Comparison of ENCODE assay signal across 27 cellular contexts in genomic region chr4:160238790-160239189, GRCh38.
A peak's percentile ranks its signal among the peaks of the same experiment; 100 is the strongest.
DNase-seq lines count a peak whose midpoint lies in the region; ATAC-seq and TF ChIP-seq lines count a peak whose summit lies in the region.
"Had no signal": no experiment of that assay in that cellular context is flagged by ENCODE, and none has a peak within 500 bp of the region (broad histone marks: within the 10 kb centered on the region; RNA-seq: fewer than 3 reads in every experiment).

No MANE protein-coding gene starts in this region.

- no peak for ATAC-seq in IMR-90 (ENCODE audit: low read depth)
- no peak for ATAC-seq in GM19035 (IDR thresholded peaks at IDR 0.05; ENCODE audit: unreplicated experiment)
- ATAC-seq in activated T-cell treated with anti-CD3 and anti-CD28 coated beads, Interleukin-2, amount 50 U/mL, for 72 hours (replicated peaks in 1 of 2) = no peak
- ATAC-seq: PC-3, T-helper 17 cell had no signal

- H3K79me1 ChIP-seq in IMR-90 (ENCODE audit: low read depth in 1 of 2, low read length in 2 of 2) = no peaks in the 10 kb centered on the region

- no peak for TF ChIP-seq RAD21 in IMR-90 (IDR thresholded peaks at IDR 0.05; ENCODE audit: low read length)

- intact Hi-C loops in MCF 10A (cut with micrococcal nuclease) (no loop called here), breast epithelium (cut with DNase I; ENCODE audit: low total_unique reads) (no loop called here), IMR-90 (cut with micrococcal nuclease) (no loop called here)

- peaks cover 18% of the 10 kb centered on the region for H3K9me3 Mint-ChIP-seq in MCF 10A (ENCODE audit: unreplicated experiment)
- peaks cover 1 to 6% of the 10 kb centered on the region in 2 donors for H3K9me3 Mint-ChIP-seq in activated T-cell treated with anti-CD3 and anti-CD28 coated beads, Interleukin-2, amount 50 U/mL, for 72 hours

- H3K9me1 ChIP-seq in IMR-90 (ENCODE audit: insufficient read depth, low read length) = no peaks in the 10 kb centered on the region

- no peak overlapping the region for H4K91ac ChIP-seq in IMR-90 (ENCODE audit: insufficient read depth, low read depth, low read length)

- no peak overlapping the region for H2AK9ac ChIP-seq in IMR-90 (replicated peaks; ENCODE audit: low read depth, low read length, poor library complexity)

- no peak overlapping the region for H4K5ac ChIP-seq in IMR-90 (ENCODE audit: low read depth, low read length)

- H3K4me1 ChIP-seq in breast epithelium (no peaks in the 10 kb centered on the region), IMR-90 (ENCODE audit: control insufficient read depth, insufficient read depth, low read length) (no peaks in the 10 kb centered on the region)
- H3K4me1 ChIP-seq: BLaER1 treated with 17β-estradiol and CSF1 and Interleukin-3, amounts not matched to agents 10 nM and 100 nM had no signal

- H3K23ac ChIP-seq in IMR-90 (ENCODE audit: low read depth, low read length) = no peak overlapping the region

- TF ChIP-seq CTCF in MCF 10A (IDR thresholded peaks at IDR 0.05; ENCODE audit: unreplicated experiment) = no peak
- no peak for TF ChIP-seq CTCF in breast epithelium (IDR thresholded peaks at IDR 0.05)
- no peak for TF ChIP-seq CTCF in IMR-90 (conservative IDR thresholded peaks at IDR 0.05; ENCODE audit: low read depth, low read length)

- H3K4me2 ChIP-seq in IMR-90 (ENCODE audit: low read depth, low read length) = no peak overlapping the region
- H3K4me2 ChIP-seq: BLaER1 treated with 17β-estradiol and CSF1 and Interleukin-3, amounts not matched to agents 10 nM and 100 nM had no signal

- H3K27ac ChIP-seq in breast epithelium = no peak overlapping the region
- no peak overlapping the region for H3K27ac ChIP-seq in IMR-90 (ENCODE audit: insufficient read depth, low read length)
- H3K27ac ChIP-seq in SK-N-MC = peak overlapping the region; percentile 42; the same call in 1 of the 2 replicates
- H3K27ac ChIP-seq: BLaER1 treated with 17β-estradiol and CSF1 and Interleukin-3, amounts not matched to agents 10 nM and 100 nM had no signal

- no peak overlapping the region for H4K8ac ChIP-seq in IMR-90 (ENCODE audit: low read depth in 2 of 2, low read length in 2 of 2)

- H3K4me3 ChIP-seq in breast epithelium (no peak overlapping the region), IMR-90 (ENCODE audit: insufficient read depth, low read depth, low read length) (no peak overlapping the region), SK-N-MC (no peak overlapping the region), skeletal muscle cell (ENCODE audit: low read depth, low read length) (no peak overlapping the region)
- H3K4me3 ChIP-seq: BLaER1 treated with 17β-estradiol and CSF1 and Interleukin-3, amounts not matched to agents 10 nM and 100 nM had no signal

- no peaks in the 10 kb centered on the region for H3K27me3 Mint-ChIP-seq in MCF 10A (ENCODE audit: insufficient read depth, unreplicated experiment)
- H3K27me3 Mint-ChIP-seq in activated T-cell treated with anti-CD3 and anti-CD28 coated beads, Interleukin-2, amount 50 U/mL, for 72 hours (ENCODE audit: low read depth) = no peaks in the 10 kb centered on the region
- H3K27me3 Mint-ChIP-seq: CD4-positive, alpha-beta T cell; IgD-negative memory B cell; T-helper 17 cell had no signal

- CTCF ChIA-PET in MCF 10A (lab: Yijun Ruan, JAX) = interaction anchor here (0.7 kb wide), 1 partner anchor 155 kb away, joined by 4 read pairs; no protein-coding TSS in a partner anchor
- CTCF ChIA-PET in IMR-90 (lab: Yijun Ruan, JAX) = no interaction called here

- H2BK15ac ChIP-seq in IMR-90 (ENCODE audit: low read depth, low read length) = no peak overlapping the region

- DNase-seq in MCF 10A (ENCODE audit: unreplicated experiment) (peak; percentile 50), breast epithelium (ENCODE audit: low spot score in 2 of 2) (no peak), IMR-90 (no peak), SK-N-MC (ENCODE audit: low read depth, low spot score) (no peak), skeletal muscle cell (ENCODE audit: low read depth) (peak; percentile 0)
- no peak for DNase-seq in stimulated activated CD4-positive, alpha-beta T cell treated with anti-CD3 and anti-CD28 coated beads, Interleukin-4, amount 100 ng/mL, for 1 hour
- DNase-seq in activated T-cell treated with anti-CD3 and anti-CD28 coated beads, Interleukin-2, amount 50 U/mL, for 72 hours = no peak
- DNase-seq: 8988T; AML-193; CD4-positive, alpha-beta T cell; COR-L47; GDM1; HCEC 1CT; NCI-H1105 treated with DMSO at 0.1 percent for 48 hours; NCI-H146; NCI-H1930; NCI-H2107; NCI-H524 treated with DMSO at 0.1 percent for 48 hours; NCI-H774; PC-3; Right ventricle myocardium superior; RPMI8226; SW 1271; T-helper 17 cell had no signal

- no peak overlapping the region for H2AFZ ChIP-seq in IMR-90 (replicated peaks; ENCODE audit: low read length, poor library complexity)

- no peak overlapping the region for H2BK120ac ChIP-seq in IMR-90 (ENCODE audit: low read depth, low read length)

- BruUV-seq in MCF 10A (replicated peaks; lab: Mats Ljungman, UMichigan) (no TSS peak), IMR-90 (replicated peaks; lab: Mats Ljungman, UMichigan) (no TSS peak)

- no peaks in the 10 kb centered on the region for H3K36me3 Mint-ChIP-seq in MCF 10A (ENCODE audit: insufficient read depth, unreplicated experiment)
- H3K36me3 Mint-ChIP-seq in activated T-cell treated with anti-CD3 and anti-CD28 coated beads, Interleukin-2, amount 50 U/mL, for 72 hours (ENCODE audit: insufficient read depth in 2 of 2) = no peaks in the 10 kb centered on the region
- H3K36me3 Mint-ChIP-seq: IgD-negative memory B cell had no signal

- H3K36me3 ChIP-seq in breast epithelium (no peaks in the 10 kb centered on the region), IMR-90 (ENCODE audit: control insufficient read depth, insufficient read depth, low read length) (no peaks in the 10 kb centered on the region), SK-N-MC (ENCODE audit: insufficient read depth, low read length) (no peaks in the 10 kb centered on the region)
- H3K36me3 ChIP-seq: BLaER1 treated with 17β-estradiol and CSF1 and Interleukin-3, amounts not matched to agents 10 nM and 100 nM had no signal

- H3K27ac Mint-ChIP-seq in MCF 10A (ENCODE audit: low read depth, unreplicated experiment) = peak overlapping the region; percentile 3
- H3K27ac Mint-ChIP-seq in activated T-cell treated with anti-CD3 and anti-CD28 coated beads, Interleukin-2, amount 50 U/mL, for 72 hours = no peak overlapping the region
- H3K27ac Mint-ChIP-seq: CD4-positive, alpha-beta T cell; IgD-negative memory B cell; T-helper 17 cell had no signal

- no peaks in the 10 kb centered on the region for H3K27me3 ChIP-seq in breast epithelium
- H3K27me3 ChIP-seq in IMR-90 (ENCODE audit: control insufficient read depth, insufficient read depth, low read length) = no peaks in the 10 kb centered on the region
- H3K27me3 ChIP-seq: BLaER1 treated with 17β-estradiol and CSF1 and Interleukin-3, amounts not matched to agents 10 nM and 100 nM had no signal

- no peak overlapping the region for H2BK5ac ChIP-seq in IMR-90 (ENCODE audit: low read depth, low read length, poor library complexity, severe bottlenecking)

- POLR2A ChIA-PET in MCF 10A (lab: Yijun Ruan, JAX) = interaction anchor here (0.6 to 0.8 kb wide), 2 partner anchors 38 to 186 kb away, joined by 3 read pairs; no protein-coding TSS in a partner anchor
- POLR2A ChIA-PET in IMR-90 (lab: Charles Lee; ENCODE audit: unreplicated experiment) = no interaction called here

- no peaks in the 10 kb centered on the region for H3K9me3 ChIP-seq in breast epithelium
- 0 out of 2 replicates have a peak, but pooled peaks cover 4% of the 10 kb centered on the region for H3K9me3 ChIP-seq in IMR-90 (ENCODE audit: control insufficient read depth, insufficient read depth, low read length)
- H3K9me3 ChIP-seq in SK-N-MC (ENCODE audit: low read depth, low read length) = no peaks in the 10 kb centered on the region; the same call in 1 of the 2 replicates

- peaks cover 6% of the 10 kb centered on the region for H3K4me1 Mint-ChIP-seq in MCF 10A (ENCODE audit: insufficient read depth, unreplicated experiment)
- no peaks in the 10 kb centered on the region for H3K4me1 Mint-ChIP-seq in activated T-cell treated with anti-CD3 and anti-CD28 coated beads, Interleukin-2, amount 50 U/mL, for 72 hours (ENCODE audit: low read depth)
- H3K4me1 Mint-ChIP-seq: IgD-negative memory B cell, T-helper 17 cell had no signal

- no peak for TF ChIP-seq POLR2A in breast epithelium (IDR thresholded peaks at IDR 0.05)
- no peak for TF ChIP-seq POLR2A in IMR-90 (IDR thresholded peaks at IDR 0.05; ENCODE audit: low read depth, low read length)

- no peak overlapping the region for H3K18ac ChIP-seq in IMR-90 (ENCODE audit: low read depth, low read length)

- no peak overlapping the region for H3K4me3 Mint-ChIP-seq in MCF 10A (ENCODE audit: unreplicated experiment)
- no peak overlapping the region for H3K4me3 Mint-ChIP-seq in activated T-cell treated with anti-CD3 and anti-CD28 coated beads, Interleukin-2, amount 50 U/mL, for 72 hours
- H3K4me3 Mint-ChIP-seq: CD4-positive, alpha-beta T cell; IgD-negative memory B cell; T-helper 17 cell had no signal

- H3K9ac ChIP-seq in IMR-90 (ENCODE audit: low read depth, low read length) = no peak overlapping the region
- no peak overlapping the region for H3K9ac ChIP-seq in SK-N-MC (ENCODE audit: insufficient read length)
- H3K9ac ChIP-seq: BLaER1 treated with 17β-estradiol and CSF1 and Interleukin-3, amounts not matched to agents 10 nM and 100 nM had no signal

- no peak overlapping the region for H3K14ac ChIP-seq in IMR-90 (replicated peaks; ENCODE audit: low read depth, low read length)

- in situ Hi-C loops in IMR-90 (cut with MboI; ENCODE audit: low sequenced_read_pairs) = no loop called here

- H3K56ac ChIP-seq in IMR-90 (ENCODE audit: extremely low read depth, insufficient read depth, low read length) = no peak overlapping the region

- no CpG with 5 or more reads among the region's 1 CpG for WGBS in IMR-90 (ENCODE audit: extremely low coverage in 2 of 2, insufficient read length in 1 of 2), 2 experiments

- H3K4ac ChIP-seq in IMR-90 (ENCODE audit: low read depth, low read length) = no peak overlapping the region

- H4K20me1 ChIP-seq in IMR-90 (ENCODE audit: insufficient read depth, low read length) = no peaks in the 10 kb centered on the region
- H4K20me1 ChIP-seq: BLaER1 treated with 17β-estradiol and CSF1 and Interleukin-3, amounts not matched to agents 10 nM and 100 nM had no signal

- dilution Hi-C loops in IMR-90 (cut with HindIII; ENCODE audit: low sequenced_read_pairs, unreplicated experiment) = no loop called here

- no peak overlapping the region for H2BK20ac ChIP-seq in IMR-90 (ENCODE audit: low read depth, low read length)

- H2AK5ac ChIP-seq in IMR-90 (ENCODE audit: low read depth, low read length) = no peak overlapping the region

TF ChIP-seq in IMR-90, 13 proteins besides CTCF, POLR2A, EP300 and RAD21 (continues in another document):
- TF ChIP-seq MAFK (IDR thresholded peaks at IDR 0.05; ENCODE audit: low read depth, low read length) = peak; percentile 67
- TF ChIP-seq RCOR1 (IDR thresholded peaks at IDR 0.05; ENCODE audit: insufficient replicate concordance, low read length) = no peak
- peak; percentile 93 for TF ChIP-seq NFE2L2 (IDR thresholded peaks at IDR 0.05; ENCODE audit: low read depth, low read length)

Comparison
In these comparisons a context has a peak if more than half of its experiments do, and no peak if none do; other contexts are left out.
1. DNase-seq: peak in MCF 10A (single experiment) and skeletal muscle cell (single experiment); none in breast epithelium (0 of 2), IMR-90 (single experiment), SK-N-MC (single experiment), stimulated activated CD4-positive, alpha-beta T cell treated with anti-CD3 and anti-CD28 coated beads, Interleukin-4, amount 100 ng/mL, for 1 hour (single experiment) and activated T-cell treated with anti-CD3 and anti-CD28 coated beads, Interleukin-2, amount 50 U/mL, for 72 hours (0 of 2).